ENCODE assay signal across 26 cellular contexts in the genomic region with DNA sequence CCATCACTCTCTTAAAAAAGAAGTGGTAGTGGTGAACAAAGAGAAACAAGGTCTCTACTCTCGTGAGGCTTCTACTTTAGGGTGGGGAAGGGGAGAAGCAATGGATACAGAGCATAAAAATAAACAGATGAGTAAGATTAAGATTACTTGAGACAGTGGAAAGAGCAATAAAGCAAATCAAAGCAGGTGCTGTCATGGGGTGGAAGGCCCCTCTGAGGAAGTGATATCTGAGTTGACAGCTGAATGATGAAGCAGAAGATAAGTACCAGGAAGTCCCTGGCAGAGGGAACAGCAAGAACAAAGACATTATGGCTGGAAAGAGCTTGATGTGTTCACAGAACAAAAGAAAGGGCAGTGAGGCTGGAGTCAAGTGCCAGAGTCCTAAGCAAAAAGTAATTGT.
DNase-seq lines count a peak whose midpoint lies in the region; ATAC-seq, FAIRE-seq and TF ChIP-seq lines count a peak whose summit lies in the region.
"Had no signal": no experiment of that assay in that cellular context is flagged by ENCODE, and none has a peak within 500 bp of the region (broad histone marks: within the 10 kb centered on the region; RNA-seq: fewer than 3 reads in every experiment).

No MANE protein-coding gene starts in this region.

- CTCF ChIA-PET in GM12878 (lab: Yijun Ruan, JAX) = interaction anchor here (0.7 kb wide), 1 partner anchor 1062 kb away, joined by 3 read pairs; no protein-coding TSS in a partner anchor

- peak; percentile 60 for FAIRE-seq in GM12892 (lab: Jason Lieb, UNC)
- FAIRE-seq in GM12878 (lab: Jason Lieb, UNC) = no peak
- FAIRE-seq: TTC549 had no signal

- H3K27me3 Mint-ChIP-seq in activated naive CD8-positive, alpha-beta T cell treated with anti-CD3 and anti-CD28 coated beads for 36 hours = peaks cover 22% of the 10 kb centered on the region

- no peaks in the 10 kb centered on the region for H3K4me1 ChIP-seq in GM12878 (ENCODE audit: control insufficient read depth, insufficient read depth, low read length)
- peaks cover 14% of the 10 kb centered on the region for H3K4me1 ChIP-seq in rectal smooth muscle tissue (ENCODE audit: control insufficient read depth, insufficient read depth, low read length)
- H3K4me1 ChIP-seq in thyroid gland = no peaks in the 10 kb centered on the region
- H3K4me1 ChIP-seq: ascending aorta, left lung had no signal

- intact Hi-C loops in GM12878 (cut with micrococcal nuclease; ENCODE audit: unreplicated experiment) = no loop called here
- intact Hi-C loops in thyroid gland (cut with DNase I) = no loop called here

- SMC1A ChIA-PET in GM12878 (lab: Charles Lee; ENCODE audit: uncharacterized antibody, unreplicated experiment) = interaction anchor here (0.9 kb wide), 1 partner anchor 11 kb away, joined by 3 read pairs; no protein-coding TSS in a partner anchor

- H3K27ac ChIP-seq in GM12878 (ENCODE audit: control insufficient read depth, insufficient read depth) (no peak overlapping the region), rectal smooth muscle tissue (ENCODE audit: low read depth, low read length) (peak overlapping the region; percentile 35), thyroid gland (no peak overlapping the region)
- H3K27ac ChIP-seq: ascending aorta, coronary artery, left lung, upper lobe of left lung had no signal

- no peaks in the 10 kb centered on the region for H3K36me3 Mint-ChIP-seq in activated naive CD8-positive, alpha-beta T cell treated with anti-CD3 and anti-CD28 coated beads for 36 hours
- H3K36me3 Mint-ChIP-seq: activated naive CD4-positive, alpha-beta T cell treated with anti-CD3 and anti-CD28 coated beads, Interleukin-2, amount 50 U/mL, for 72 hours; immature natural killer cell had no signal

- ATAC-seq in GM12878 = peak; percentile 27; the same call in 1 of the 3 replicates
- ATAC-seq in HG03342 (IDR thresholded peaks at IDR 0.05; ENCODE audit: unreplicated experiment) = no peak
- ATAC-seq: activated naive CD4-positive, alpha-beta T cell treated with anti-CD3 and anti-CD28 coated beads, Interleukin-2, amount 50 U/mL, for 72 hours; left lung had no signal

- no peak overlapping the region for H3K4me3 Mint-ChIP-seq in activated naive CD8-positive, alpha-beta T cell treated with anti-CD3 and anti-CD28 coated beads for 36 hours
- H3K4me3 Mint-ChIP-seq: activated CD4-positive, alpha-beta memory T cell treated with anti-CD3 and anti-CD28 coated beads, Interleukin-2, amount 10 ng/mL, durations not matched to agents 7 days and 5 days; endodermal cell; immature natural killer cell; T-helper 1 cell treated with Interleukin-12 subunit alpha and Interleukin-12 subunit beta and Interleukin-4 antibody, amounts not matched to agents 30 μg/mL and 1 μg/mL, for 36 hours had no signal

- no peaks in the 10 kb centered on the region for H4K20me1 ChIP-seq in GM12878 (ENCODE audit: control insufficient read depth, insufficient read depth)

- H3K9me3 Mint-ChIP-seq in activated naive CD8-positive, alpha-beta T cell treated with anti-CD3 and anti-CD28 coated beads for 36 hours = no peaks in the 10 kb centered on the region
- H3K9me3 Mint-ChIP-seq: activated CD4-positive, alpha-beta memory T cell treated with anti-CD3 and anti-CD28 coated beads, Interleukin-2, amount 10 ng/mL, durations not matched to agents 7 days and 5 days; activated naive CD4-positive, alpha-beta T cell treated with anti-CD3 and anti-CD28 coated beads, Interleukin-2, amount 50 U/mL, for 72 hours; activated T-helper 2 cell treated with anti-CD3 and anti-CD28 coated beads, Interferon-gamma antibody, Interleukin-2, Interleukin-4, amounts not matched to agents 10 μg/mL and 5 μg/mL and 100 μg/mL, durations not matched to agents 14 hours and 24 hours and 36 hours; endodermal cell; T-helper 1 cell treated with Interleukin-12 subunit alpha and Interleukin-12 subunit beta and Interleukin-4 antibody, amounts not matched to agents 30 μg/mL and 1 μg/mL, for 36 hours had no signal

- POLR2A ChIA-PET in GM12878 (lab: Charles Lee) = no interaction called here

- 0% methylated on average over 1 of the region's 1 CpG for WGBS in GM12878 (ENCODE audit: insufficient coverage, insufficient replicate concordance, low lambda C conversion rate, missing lambda C conversion rate)
- 94 to 95% methylated on average over 1 of the region's 1 CpG for WGBS in thyroid gland, 2 donors

- no peaks in the 10 kb centered on the region for H3K79me2 ChIP-seq in GM12878 (ENCODE audit: control insufficient read depth, insufficient read depth, low read length)

- DNase-seq in DMS153 (lab: John Stamatoyannopoulos, UW) (peak; percentile 64), GM12892 (ENCODE audit: insufficient read length) (no peak), GM12878 (ENCODE audit: low read depth, low spot score) (no peak), ecto neural progenitor cell (ENCODE audit: low spot score) (no peak), thyroid gland (no peak)
- DNase-seq in activated naive CD8-positive, alpha-beta T cell treated with anti-CD3 and anti-CD28 coated beads for 36 hours = no peak
- DNase-seq: activated CD4-positive, alpha-beta memory T cell treated with anti-CD3 and anti-CD28 coated beads, Interleukin-2, amount 10 ng/mL, durations not matched to agents 7 days and 5 days; activated CD4-positive, CD25-positive, alpha-beta regulatory T cell treated with anti-CD3 and anti-CD28 coated beads, Interleukin-2, amount 50 U/mL, for 72 hours; COR-L47; endodermal cell; GOT3; hypothalamus; immature natural killer cell; left lung; NCI-H1694 treated with DMSO at 0.1 percent for 48 hours; NCI-H526 treated with DMSO at 0.1 percent for 48 hours; SK-N-SH; upper lobe of left lung had no signal

- H2AFZ ChIP-seq in GM12878 (ENCODE audit: control insufficient read depth, low read depth, low read length) = no peak overlapping the region

- no peaks in the 10 kb centered on the region for H3K9me3 ChIP-seq in GM12878 (replicated peaks; ENCODE audit: control insufficient read depth, insufficient read depth, low read length)
- no peaks in the 10 kb centered on the region for H3K9me3 ChIP-seq in thyroid gland
- H3K9me3 ChIP-seq: ascending aorta, left lung, SK-N-SH, upper lobe of left lung had no signal

- H3K27me3 ChIP-seq in GM12878 (replicated peaks in 1 of 2; ENCODE audit: control insufficient read depth in 2 of 2, insufficient read depth in 2 of 2, low read length in 1 of 2) (no peaks in the 10 kb centered on the region), rectal smooth muscle tissue (ENCODE audit: control insufficient read depth, insufficient read depth, low read length) (no peaks in the 10 kb centered on the region), thyroid gland (no peaks in the 10 kb centered on the region)
- H3K27me3 ChIP-seq: ascending aorta, left lung, upper lobe of left lung had no signal

- no peaks in the 10 kb centered on the region for H3K4me1 Mint-ChIP-seq in activated naive CD8-positive, alpha-beta T cell treated with anti-CD3 and anti-CD28 coated beads for 36 hours
- H3K4me1 Mint-ChIP-seq: activated CD4-positive, alpha-beta memory T cell treated with anti-CD3 and anti-CD28 coated beads, Interleukin-2, amount 10 ng/mL, durations not matched to agents 7 days and 5 days; immature natural killer cell had no signal

- no peak for TF ChIP-seq CTCF in GM12878 (IDR thresholded peaks at IDR 0.05 in 2 of 3, conservative IDR thresholded peaks at IDR 0.05 in 1 of 3; ENCODE audit: control insufficient read depth in 2 of 3, extremely low read depth in 1 of 3, insufficient read depth in 1 of 3, low read depth in 3 of 3, low read length in 3 of 3)
- no peak for TF ChIP-seq CTCF in thyroid gland (IDR thresholded peaks at IDR 0.05)

- TF ChIP-seq EP300 in GM12878 (IDR thresholded peaks at IDR 0.05; ENCODE audit: borderline replicate concordance in 1 of 2, control insufficient read depth in 1 of 2, low read depth in 2 of 2, low read length in 2 of 2) = no peak

- no peak for TF ChIP-seq RAD21 in GM12878 (IDR thresholded peaks at IDR 0.05; ENCODE audit: insufficient read depth, low read depth, low read length)

- no TSS peak for BruUV-seq in GM12878 (replicated peaks; lab: Mats Ljungman, UMichigan)

- no peak overlapping the region for H3K4me2 ChIP-seq in GM12878 (ENCODE audit: control insufficient read depth, insufficient read depth)
- H3K4me2 ChIP-seq: SK-N-SH had no signal

- H3K27ac Mint-ChIP-seq in activated naive CD8-positive, alpha-beta T cell treated with anti-CD3 and anti-CD28 coated beads for 36 hours = no peak overlapping the region
- H3K27ac Mint-ChIP-seq: activated CD4-positive, alpha-beta memory T cell treated with anti-CD3 and anti-CD28 coated beads, Interleukin-2, amount 10 ng/mL, durations not matched to agents 7 days and 5 days; activated T-helper 2 cell treated with anti-CD3 and anti-CD28 coated beads, Interferon-gamma antibody, Interleukin-2, Interleukin-4, amounts not matched to agents 10 μg/mL and 5 μg/mL and 100 μg/mL, durations not matched to agents 14 hours and 24 hours and 36 hours; endodermal cell; immature natural killer cell; T-helper 1 cell treated with Interleukin-12 subunit alpha and Interleukin-12 subunit beta and Interleukin-4 antibody, amounts not matched to agents 30 μg/mL and 1 μg/mL, for 36 hours had no signal

- RAD21 ChIA-PET in GM12878 (lab: Charles Lee; ENCODE audit: unreplicated experiment) = no interaction called here

- H3K9ac ChIP-seq in GM12878 (ENCODE audit: control insufficient read depth, insufficient read depth, low read length) (no peak overlapping the region), rectal smooth muscle tissue (ENCODE audit: low read length) (no peak overlapping the region)
- H3K9ac ChIP-seq: SK-N-SH had no signal

- no peak overlapping the region for H3K4me3 ChIP-seq in GM12878
- H3K4me3 ChIP-seq in rectal smooth muscle tissue (ENCODE audit: low read length) = no peak overlapping the region
- H3K4me3 ChIP-seq in thyroid gland (replicated peaks in 1 of 3) = no peak overlapping the region
- H3K4me3 ChIP-seq: ascending aorta, coronary artery, left lung, upper lobe of left lung had no signal

- no peaks in the 10 kb centered on the region for H3K36me3 ChIP-seq in GM12878 (ENCODE audit: control insufficient read depth in 2 of 2, insufficient read depth in 2 of 2, low read length in 1 of 2)
- H3K36me3 ChIP-seq in rectal smooth muscle tissue (ENCODE audit: control insufficient read depth, insufficient read depth, low read length) = no peaks in the 10 kb centered on the region
- H3K36me3 ChIP-seq in thyroid gland = no peaks in the 10 kb centered on the region
- H3K36me3 ChIP-seq: ascending aorta, left lung, upper lobe of left lung had no signal

- in situ Hi-C loops in GM12878 (cut with MboI) = no loop called here

- TF ChIP-seq POLR2A in GM12892 (IDR thresholded peaks at IDR 0.05; ENCODE audit: low read depth, low read length) (no peak), GM12878 (IDR thresholded peaks at IDR 0.05; ENCODE audit: low read depth, low read length) (no peak), thyroid gland (IDR thresholded peaks at IDR 0.05) (no peak)
